In genomic region chr1:54548389-54549044, GRCh38 we compare ENCODE assay signal across 13 cellular contexts. TPM values are rescaled to one million over a fixed set of nuclear protein-coding genes. Genes with fewer than 3 reads are reported as not detected.
DNase-seq lines count a peak whose midpoint lies in the region; ATAC-seq, FAIRE-seq and TF ChIP-seq lines count a peak whose summit lies in the region.
"Had no signal": no experiment of that assay in that cellular context is flagged by ENCODE, and none has a peak within 500 bp of the region (broad histone marks: within the 10 kb centered on the region; RNA-seq: fewer than 3 reads in every experiment).

No MANE protein-coding gene starts in this region.

- in situ Hi-C loops in G401 (cut with HindIII; ENCODE audit: low sequenced_read_pairs), result no loop called here
- in situ Hi-C loops in HepG2 (cut with HindIII; ENCODE audit: extremely low pct_ligation_motif_present, low pct_unique_long_range_greater_than_20kb), result no loop called here

- H3K4me2 ChIP-seq in HepG2 (ENCODE audit: low read depth, low read length), result peak overlapping the region; percentile 70

- TF ChIP-seq RAD21 in HepG2 (CRISPR knock-in tag; IDR thresholded peaks at IDR 0.05), result no peak

- H3K4me3 Mint-ChIP-seq in dendritic cell treated with granulocyte-macrophage colony-stimulating factor and Interleukin-4, amounts not matched to agents 40 ng/mL and 50 ng/mL, for 4 days, result peak overlapping the region; percentile 65
- H3K4me3 Mint-ChIP-seq in activated naive CD8-positive, alpha-beta T cell treated with anti-CD3 and anti-CD28 coated beads, Interleukin-2, amount 50 U/mL, for 24 hours, result no peak overlapping the region
- H3K4me3 Mint-ChIP-seq: activated CD8-positive, alpha-beta T cell treated with anti-CD3 and anti-CD28 coated beads, Interleukin-2, amount 10 ng/mL, durations not matched to agents 7 days and 5 days; naive B cell; T-helper 17 cell had no signal

- no peak for TF ChIP-seq POLR2A in HepG2 (IDR thresholded peaks at IDR 0.05; ENCODE audit: insufficient read depth in 1 of 2, low read depth in 2 of 2, low read length in 2 of 2)

- TF ChIP-seq EP300 in HepG2 (IDR thresholded peaks at IDR 0.05; ENCODE audit: low read depth in 2 of 2, low read length in 2 of 2) (no peak), HepG2 (CRISPR knock-in tag; IDR thresholded peaks at IDR 0.05; ENCODE audit: borderline replicate concordance) (no peak)

- DNase-seq in G401 (ENCODE audit: low spot score) (peak; percentile 47), HepG2 (ENCODE audit: low spot score) (no peak), NCI-H774 (lab: John Stamatoyannopoulos, UW) (no peak)
- DNase-seq in activated naive CD8-positive, alpha-beta T cell treated with anti-CD3 and anti-CD28 coated beads, Interleukin-2, amount 50 U/mL, for 24 hours, result no peak
- DNase-seq in activated CD4-positive, CD25-positive, alpha-beta regulatory T cell (lab: John Stamatoyannopoulos, UW), result no peak
- DNase-seq: activated CD8-positive, alpha-beta T cell treated with anti-CD3 and anti-CD28 coated beads, Interleukin-2, amount 10 ng/mL, durations not matched to agents 7 days and 5 days; activated naive CD4-positive, alpha-beta T cell treated with anti-CD3 and anti-CD28 coated beads, Interleukin-2, amount 50 U/mL, for 16 hours; effector CD8-positive, alpha-beta T cell; naive B cell; T-helper 17 cell had no signal

- H4K20me1 ChIP-seq in HepG2 (ENCODE audit: insufficient read depth, low read length), result no peaks in the 10 kb centered on the region

- no TSS peak for BruUV-seq in HepG2 (replicated peaks; lab: Mats Ljungman, UMichigan)

- POLR2A ChIA-PET in HepG2 (lab: Yijun Ruan, JAX), result interaction anchor here (0.7 to 2.1 kb wide), 3 partner anchors 10 to 31 kb away, joined by 3 to 7 read pairs (median 4); no protein-coding TSS in a partner anchor

- CTCF ChIA-PET in HepG2 (lab: Yijun Ruan, JAX; ENCODE audit: low intra/inter-chr PET ratio, low total read pairs), result no interaction called here

- H3K27ac ChIP-seq in HepG2 (ENCODE audit: extremely low read length, insufficient read depth, low read length) (no peak overlapping the region), skeletal muscle tissue (ENCODE audit: low read depth, low read length) (peak overlapping the region; percentile 94)

- peak overlapping the region in 1 of 3 experiments; percentile 42; a peak in 1 of 6 replicates for H3K4me3 ChIP-seq in HepG2 (replicated peaks in 1 of 3; ENCODE audit: insufficient read depth in 1 of 3, low read depth in 2 of 3, low read length in 3 of 3)
- peak overlapping the region; percentile 59 to 91 (median 89) for H3K4me3 ChIP-seq in skeletal muscle tissue (ENCODE audit: low read length in 3 of 3)

- no peaks in the 10 kb centered on the region for H3K79me2 ChIP-seq in HepG2 (ENCODE audit: insufficient read depth, low read length)

- peaks cover 48% of the 10 kb centered on the region for H3K4me1 Mint-ChIP-seq in dendritic cell treated with granulocyte-macrophage colony-stimulating factor and Interleukin-4, amounts not matched to agents 40 ng/mL and 50 ng/mL, for 4 days (ENCODE audit: low read depth)
- no peaks in the 10 kb centered on the region for H3K4me1 Mint-ChIP-seq in activated naive CD8-positive, alpha-beta T cell treated with anti-CD3 and anti-CD28 coated beads, Interleukin-2, amount 50 U/mL, for 24 hours

- no peak overlapping the region for H2AFZ ChIP-seq in HepG2 (ENCODE audit: low read length)

- no peaks in the 10 kb centered on the region for H3K9me3 Mint-ChIP-seq in dendritic cell treated with granulocyte-macrophage colony-stimulating factor and Interleukin-4, amounts not matched to agents 40 ng/mL and 50 ng/mL, for 4 days
- H3K9me3 Mint-ChIP-seq in activated naive CD8-positive, alpha-beta T cell treated with anti-CD3 and anti-CD28 coated beads, Interleukin-2, amount 50 U/mL, for 24 hours, result no peaks in the 10 kb centered on the region
- H3K9me3 Mint-ChIP-seq: naive B cell had no signal

- H3K27me3 Mint-ChIP-seq in dendritic cell treated with granulocyte-macrophage colony-stimulating factor and Interleukin-4, amounts not matched to agents 40 ng/mL and 50 ng/mL, for 4 days, result peaks cover 2% of the 10 kb centered on the region
- H3K27me3 Mint-ChIP-seq in activated naive CD8-positive, alpha-beta T cell treated with anti-CD3 and anti-CD28 coated beads, Interleukin-2, amount 50 U/mL, for 24 hours, result no peaks in the 10 kb centered on the region
- H3K27me3 Mint-ChIP-seq: T-helper 17 cell had no signal

- no peaks in the 10 kb centered on the region for H3K9me3 ChIP-seq in HepG2 (ENCODE audit: low read length)
- no peaks in the 10 kb centered on the region for H3K9me3 ChIP-seq in skeletal muscle tissue (ENCODE audit: control insufficient read depth in 3 of 3, low read length in 3 of 3)

- H3K27me3 ChIP-seq in HepG2 (ENCODE audit: control insufficient read depth in 1 of 2, insufficient read depth in 2 of 2, low read length in 2 of 2), result no peaks in the 10 kb centered on the region
- H3K27me3 ChIP-seq in skeletal muscle tissue (ENCODE audit: control insufficient read depth in 3 of 3, insufficient read depth in 3 of 3, low read length in 3 of 3), result no peaks in the 10 kb centered on the region

- intact Hi-C loops in dendritic cell treated with granulocyte-macrophage colony-stimulating factor and Interleukin-4, amounts not matched to agents 40 ng/mL and 50 ng/mL, for 4 days (cut with micrococcal nuclease), result no loop called here
- intact Hi-C loops in HepG2 (cut with micrococcal nuclease; ENCODE audit: unreplicated experiment), result loop anchor here (10.0 kb wide), 1 partner anchor 54 kb away; no protein-coding TSS in a partner anchor

- FAIRE-seq in HepG2 (lab: Jason Lieb, UNC), result no peak

- no peak for TF ChIP-seq CTCF in HepG2 (CRISPR knock-in tag; IDR thresholded peaks at IDR 0.05)

- peaks cover 35% of the 10 kb centered on the region for H3K4me1 ChIP-seq in HepG2 (ENCODE audit: insufficient read depth, low read length)
- peaks cover 38 to 65% (median 49%) of the 10 kb centered on the region in 3 donors for H3K4me1 ChIP-seq in skeletal muscle tissue (ENCODE audit: control insufficient read depth in 3 of 3, insufficient read depth in 3 of 3, low read length in 3 of 3)

- H3K36me3 ChIP-seq in HepG2 (replicated peaks in 1 of 2; ENCODE audit: control insufficient read depth in 1 of 2, insufficient read depth in 2 of 2, low read length in 2 of 2) (no peaks in the 10 kb centered on the region), skeletal muscle tissue (ENCODE audit: control insufficient read depth in 3 of 3, insufficient read depth in 3 of 3, low read length in 3 of 3) (peaks cover 0 to 5% (median 0%) of the 10 kb centered on the region in 3 donors)

- H3K9ac ChIP-seq in HepG2 (ENCODE audit: insufficient read depth, low read depth, low read length), result 0 out of 2 replicates have a peak overlapping the region, but pooled peaks have one; percentile 15
- peak overlapping the region; percentile 71 to 98 (median 88) for H3K9ac ChIP-seq in skeletal muscle tissue (ENCODE audit: low read depth in 1 of 3, low read length in 3 of 3)

- 89% methylated on average over 10 of the region's 13 CpGs for WGBS in HepG2 (ENCODE audit: low lambda C conversion rate)

- H3K36me3 Mint-ChIP-seq in dendritic cell treated with granulocyte-macrophage colony-stimulating factor and Interleukin-4, amounts not matched to agents 40 ng/mL and 50 ng/mL, for 4 days (ENCODE audit: low read depth), result no peaks in the 10 kb centered on the region
- H3K36me3 Mint-ChIP-seq in activated naive CD8-positive, alpha-beta T cell treated with anti-CD3 and anti-CD28 coated beads, Interleukin-2, amount 50 U/mL, for 24 hours (ENCODE audit: low read depth), result no peaks in the 10 kb centered on the region
- H3K36me3 Mint-ChIP-seq: naive B cell had no signal

- H3K27ac Mint-ChIP-seq in dendritic cell treated with granulocyte-macrophage colony-stimulating factor and Interleukin-4, amounts not matched to agents 40 ng/mL and 50 ng/mL, for 4 days, result peak overlapping the region; percentile 9
- no peak overlapping the region for H3K27ac Mint-ChIP-seq in activated naive CD8-positive, alpha-beta T cell treated with anti-CD3 and anti-CD28 coated beads, Interleukin-2, amount 50 U/mL, for 24 hours
- H3K27ac Mint-ChIP-seq: activated CD8-positive, alpha-beta T cell treated with anti-CD3 and anti-CD28 coated beads, Interleukin-2, amount 10 ng/mL, durations not matched to agents 7 days and 5 days; T-helper 17 cell had no signal

- ATAC-seq in HepG2 (no peak), HG02798 (IDR thresholded peaks at IDR 0.05; ENCODE audit: poor library complexity, unreplicated experiment) (no peak)
- ATAC-seq in activated naive CD8-positive, alpha-beta T cell treated with anti-CD3 and anti-CD28 coated beads, Interleukin-2, amount 50 U/mL, for 24 hours, result no peak
- ATAC-seq: activated CD8-positive, alpha-beta T cell treated with anti-CD3 and anti-CD28 coated beads, Interleukin-2, amount 10 ng/mL, durations not matched to agents 7 days and 5 days; T-helper 17 cell had no signal

TF ChIP-seq in HepG2, 621 proteins besides CTCF, POLR2A, EP300 and RAD21:
- no peak for TF ChIP-seq ZNF570 (CRISPR knock-in tag; IDR thresholded peaks at IDR 0.05; ENCODE audit: borderline replicate concordance)
- no peak for TF ChIP-seq ZNF598 (CRISPR knock-in tag; IDR thresholded peaks at IDR 0.05; ENCODE audit: borderline replicate concordance)

RNA-seq across cellular contexts. Expression of gene ACOT11, which starts 0.5 kb away (rescaled TPM):
- total RNA-seq in G401 (2014; rRNA removed; shearing (Covaris generic)), result 7.1 and 13.6 TPM in 2 replicates
- 3.0 and 3.3 TPM in 2 replicates for total RNA-seq in HepG2 (2016; rRNA removed; fragmentation: Illumina TruSeq; extraction: Trizol)
- total RNA-seq in HepG2 (2016; cell fraction: cytosol; rRNA removed; fragmentation: Illumina TruSeq; extraction: Trizol; ENCODE audit: low read depth), result 0.79 and 1.0 TPM in 2 replicates
- 2.1 and 2.6 TPM in 2 replicates for total RNA-seq in HepG2 (2016; cell fraction: insoluble cytoplasmic fraction; rRNA removed; fragmentation: Illumina TruSeq; extraction: Trizol)
- total RNA-seq in HepG2 (2016; cell fraction: membrane; rRNA removed; fragmentation: Illumina TruSeq; extraction: Trizol), result 2.2 TPM in 2 replicates
- total RNA-seq in HepG2 (2016; cell fraction: nucleus; rRNA removed; fragmentation: Illumina TruSeq; extraction: Trizol), result 1.8 and 2.5 TPM in 2 replicates
- polyA plus RNA-seq in HepG2 (2011; rRNA removed), result 2.6 and 2.8 TPM in 2 replicates
- polyA plus RNA-seq in HepG2 (2011; cell fraction: cytosol; rRNA removed), result 0.88 and 1.6 TPM in 2 replicates
- polyA plus RNA-seq in HepG2 (2011; cell fraction: nucleus; rRNA removed), result 6.8 and 12.7 TPM in 2 replicates
- polyA plus RNA-seq in HepG2 (2012), result 1.4 and 2.1 TPM in 2 replicates
- polyA plus RNA-seq in HepG2 (2016; cell fraction: cytosol; fragmentation: Illumina TruSeq; extraction: Trizol; ENCODE audit: low read depth), result 0.62 and 0.68 TPM in 2 replicates
- 1.9 and 3.1 TPM in 2 replicates for polyA plus RNA-seq in HepG2 (2016; cell fraction: insoluble cytoplasmic fraction; fragmentation: Illumina TruSeq; extraction: Trizol; ENCODE audit: low read depth)
- 1.3 and 1.4 TPM in 2 replicates for polyA plus RNA-seq in HepG2 (2016; cell fraction: membrane; fragmentation: Illumina TruSeq; extraction: Trizol; ENCODE audit: low read depth)
- 4.8 and 6.2 TPM in 2 replicates for polyA plus RNA-seq in HepG2 (2016; cell fraction: nucleus; fragmentation: Illumina TruSeq; extraction: Trizol; ENCODE audit: insufficient read depth, low read depth)
- polyA minus RNA-seq in HepG2 (2011; rRNA and poly(A)+ RNA removed; ENCODE audit: low replicate concordance), result 7.7 and 8.7 TPM in 2 replicates
- 1.4 and 2.3 TPM in 2 replicates for polyA minus RNA-seq in HepG2 (2011; cell fraction: cytosol; rRNA and poly(A)+ RNA removed)
- polyA minus RNA-seq in HepG2 (2011; cell fraction: nucleus; rRNA and poly(A)+ RNA removed), result 3.1 and 5.0 TPM in 2 replicates
- 4.7 TPM for total RNA-seq in skeletal muscle tissue
